Comparison of ENCODE assay signal across 30 cellular contexts in genomic region chr4:94325835-94326234, GRCh38. TPM values are rescaled to one million over a fixed set of nuclear protein-coding genes. Genes with fewer than 3 reads are reported as not detected.
"Had no signal": no experiment of that assay in that cellular context is flagged by ENCODE, and none has a peak within 500 bp of the region (broad histone marks: within the 10 kb centered on the region; RNA-seq: fewer than 3 reads in every experiment).

No MANE protein-coding gene starts in this region.

- H3K36me3 ChIP-seq: adrenal gland had no signal

- H3K27ac ChIP-seq: adrenal gland, SK-N-MC, VCaP had no signal

- H3K4me3 ChIP-seq: adrenal gland, SK-N-MC had no signal

- H3K27me3 ChIP-seq: adrenal gland had no signal

- FAIRE-seq: colon, TTC549 had no signal

- ATAC-seq: activated CD8-positive, alpha-beta T cell treated with anti-CD3 and anti-CD28 coated beads for 36 hours; Panc1; Right ventricle myocardium inferior; T-cell had no signal

- H3K9me3 ChIP-seq: adrenal gland had no signal

- H3K4me1 ChIP-seq: adrenal gland had no signal

- DNase-seq: activated CD4-positive, alpha-beta T cell treated with anti-CD3 and anti-CD28 coated beads for 4 hours; activated CD8-positive, alpha-beta memory T cell treated with anti-CD3 and anti-CD28 coated beads, Interleukin-2, amount 50 U/mL, for 48 hours; activated CD8-positive, alpha-beta T cell treated with anti-CD3 and anti-CD28 coated beads for 36 hours; activated naive CD4-positive, alpha-beta T cell treated with anti-CD3 and anti-CD28 coated beads, Interleukin-2, amount 50 U/mL, for 16 hours; activated naive CD8-positive, alpha-beta T cell treated with anti-CD3 and anti-CD28 coated beads, Interleukin-2, amount 10 ng/mL, durations not matched to agents 7 days and 5 days; activated T-cell treated with anti-CD3 and anti-CD28 coated beads, Interleukin-2, amount 50 U/mL, for 1 hour; adrenal gland; anterior cingulate cortex; cerebellar nuclear complex; MV-4-11; NCI-H1105; NCI-H1436; NCI-H1694 treated with DMSO at 0.1 percent for 48 hours; NCI-H2029 treated with DMSO at 0.1 percent for 48 hours; NCI-H345; NCI-H510A; NCI-H526 treated with DMSO at 0.1 percent for 48 hours; NCI-H82; RPMI8226; T-cell; T-helper 2 cell; T1000 had no signal

RNA-seq across cellular contexts. Expression of gene HPGDS, which starts 16.8 kb away (rescaled TPM):
- total RNA-seq: activated CD8-positive, alpha-beta T cell treated with anti-CD3 and anti-CD28 coated beads for 36 hours; activated naive CD8-positive, alpha-beta T cell treated with anti-CD3 and anti-CD28 coated beads, Interleukin-2, amount 10 ng/mL, durations not matched to agents 7 days and 5 days; MCF 10A; OCI-LY7 had no signal
